8 cellular contexts compared by ENCODE assay signal in the genomic region with DNA sequence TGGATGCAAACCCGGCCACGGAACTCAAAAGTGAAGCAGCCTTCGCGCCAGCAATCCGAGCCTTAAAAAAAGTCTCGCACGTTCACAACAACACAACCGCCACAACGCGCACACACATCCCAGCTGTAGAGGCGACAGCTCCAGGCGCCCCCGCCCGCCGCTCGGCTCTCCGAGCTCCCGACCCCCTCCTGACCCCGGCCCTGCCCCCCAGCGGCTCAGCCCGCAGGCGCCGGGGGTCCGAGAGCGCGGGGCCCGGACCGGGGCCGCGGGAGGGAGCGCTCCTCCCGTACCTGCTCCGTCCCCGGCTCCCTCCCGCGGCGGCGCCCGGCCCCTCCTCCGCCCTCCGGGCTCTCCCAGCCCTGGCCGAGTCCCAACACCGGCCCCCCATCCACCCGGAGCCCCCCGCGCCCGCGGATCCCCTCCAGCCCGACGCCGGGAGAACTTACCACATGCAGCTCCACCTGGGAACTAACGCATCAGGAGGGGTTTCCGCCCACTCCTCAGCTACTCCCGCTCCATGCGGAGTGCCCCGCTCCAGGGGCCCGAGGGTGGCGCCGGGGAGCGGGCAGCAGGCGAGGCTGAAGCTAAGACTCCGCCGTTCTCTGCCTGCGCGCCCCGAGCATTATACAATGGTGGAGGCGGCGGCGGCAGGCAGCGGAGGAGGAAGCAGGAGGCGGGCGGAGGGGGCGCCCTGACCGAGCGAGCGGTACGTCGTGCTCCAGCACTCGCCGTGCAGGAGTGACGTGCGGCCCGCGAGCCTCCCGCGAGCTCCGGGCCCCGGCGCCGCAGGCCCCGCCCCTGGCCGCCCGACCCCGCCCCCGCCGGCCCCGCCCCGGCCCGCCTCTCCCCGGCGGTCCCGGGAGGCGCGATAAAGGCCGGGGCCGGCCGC. TPM values are rescaled to one million over a fixed set of nuclear protein-coding genes. Genes with fewer than 3 reads are reported as not detected.
DNase-seq lines count a peak whose midpoint lies in the region; TF ChIP-seq lines count a peak whose summit lies in the region.

A gene with protein sequence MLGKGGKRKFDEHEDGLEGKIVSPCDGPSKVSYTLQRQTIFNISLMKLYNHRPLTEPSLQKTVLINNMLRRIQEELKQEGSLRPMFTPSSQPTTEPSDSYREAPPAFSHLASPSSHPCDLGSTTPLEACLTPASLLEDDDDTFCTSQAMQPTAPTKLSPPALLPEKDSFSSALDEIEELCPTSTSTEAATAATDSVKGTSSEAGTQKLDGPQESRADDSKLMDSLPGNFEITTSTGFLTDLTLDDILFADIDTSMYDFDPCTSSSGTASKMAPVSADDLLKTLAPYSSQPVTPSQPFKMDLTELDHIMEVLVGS (minus strand): TSS at position 740 of the 889 bp plus-strand sequence. CDS start 17,042 bp downstream, outside the sequence.

- H3K4me3 ChIP-seq in foreskin fibroblast (ENCODE audit: low read depth in 1 of 2, low read length in 2 of 2) (peak within 1 kb of the TSS; percentile 87 to 89), neuron (ENCODE audit: low read length) (peak within 1 kb of the TSS; percentile 82)

- H3K27ac ChIP-seq in substantia nigra (ENCODE audit: low read depth, low read length, poor library complexity, severe bottlenecking): peak within 1 kb of the TSS; percentile 96

- H2AFZ ChIP-seq in neuron (ENCODE audit: low read depth, low read length): peak within 1 kb of the TSS; percentile 75

- TF ChIP-seq CTCF in foreskin fibroblast (IDR thresholded peaks at IDR 0.05; ENCODE audit: low read depth, low read length): no peak

- H3K9me3 ChIP-seq in neuron (ENCODE audit: low read length): no peaks in the 10 kb centered on the region

- H3K4me1 ChIP-seq in neuron (ENCODE audit: insufficient read depth, low read length): peaks cover 53% of the 10 kb centered on the region

- DNase-seq in Daoy (ENCODE audit: low read depth) (peak; percentile 93), GOT3 (lab: John Stamatoyannopoulos, UW) (peak; percentile 40), M059J (ENCODE audit: low read depth) (peak; percentile 82), SHP77 treated with DMSO at 0.1 percent for 48 hours (lab: John Stamatoyannopoulos, UW) (peak; percentile 61), foreskin fibroblast (peak; percentile 87 to 95), substantia nigra (lab: John Stamatoyannopoulos, UW) (peak; percentile 38 to 94 (median 78))
- peak; percentile 94 for DNase-seq in activated effector memory CD4-positive, alpha-beta T cell treated with anti-CD3 and anti-CD28 coated beads, Interleukin-2, amount 50 U/mL, for 16 hours

- H3K27me3 ChIP-seq in neuron (ENCODE audit: insufficient read depth, low read length): no peaks in the 10 kb centered on the region

- no peaks in the 10 kb centered on the region for H3K36me3 ChIP-seq in neuron (ENCODE audit: insufficient read depth, low read length)

RNA-seq across cellular contexts. Expression of the gene that starts here (rescaled TPM):
- 4.1 and 5.8 TPM in 2 replicates for total RNA-seq in Daoy (2014; rRNA removed; shearing (Covaris generic))
- 10.0 and 16.9 TPM in 2 replicates for total RNA-seq in M059J (2014; rRNA removed; shearing (Covaris generic))

Comparison
In these comparisons a context has a peak if more than half of its experiments do, and no peak if none do; other contexts are left out.
1. Peak in every context shown above with its lines: DNase-seq, H3K4me3 ChIP-seq and H3K27ac ChIP-seq.
2. DNase-seq: peak in every context shown above with its lines; median percentile 94 in activated effector memory CD4-positive, alpha-beta T cell treated with anti-CD3 and anti-CD28 coated beads, Interleukin-2, amount 50 U/mL, for 16 hours; 93 in Daoy; 91 in foreskin fibroblast; 82 in M059J; 78 in substantia nigra; 61 in SHP77 treated with DMSO at 0.1 percent for 48 hours; 40 in GOT3.